In genomic region chr1:208121965-208122364, GRCh38 we compare ENCODE assay signal across 20 cellular contexts.
A peak's percentile ranks its signal among the peaks of the same experiment; 100 is the strongest.
DNase-seq lines count a peak whose midpoint lies in the region; ATAC-seq, FAIRE-seq and TF ChIP-seq lines count a peak whose summit lies in the region.
"Had no signal": no experiment of that assay in that cellular context is flagged by ENCODE, and none has a peak within 500 bp of the region (broad histone marks: within the 10 kb centered on the region; RNA-seq: fewer than 3 reads in every experiment).

No MANE protein-coding gene starts in this region.

- H3K18ac ChIP-seq in IMR-90 (ENCODE audit: low read depth, low read length) = no peak overlapping the region
- no peak overlapping the region for H3K18ac ChIP-seq in H1 (ENCODE audit: extremely low read depth, low read length)
- no peak overlapping the region for H3K18ac ChIP-seq in trophoblast cell (ENCODE audit: low read length)

- H3K9me3 ChIP-seq in IMR-90 (ENCODE audit: control insufficient read depth, insufficient read depth, low read length) = no peaks in the 10 kb centered on the region
- no peaks in the 10 kb centered on the region for H3K9me3 ChIP-seq in SK-N-SH
- no peaks in the 10 kb centered on the region for H3K9me3 ChIP-seq in H1 (ENCODE audit: insufficient read depth in 2 of 2, low read depth in 1 of 2, low read length in 1 of 2)
- H3K9me3 ChIP-seq in lower lobe of right lung = no peaks in the 10 kb centered on the region
- H3K9me3 ChIP-seq in trophoblast cell (ENCODE audit: insufficient read depth, low read depth, low read length) = no peaks in the 10 kb centered on the region
- H3K9me3 ChIP-seq: BLaER1, Caco-2 had no signal

- H2BK15ac ChIP-seq in IMR-90 (ENCODE audit: low read depth, low read length) = no peak overlapping the region
- 0 out of 2 replicates have a peak overlapping the region, but pooled peaks have one; percentile 72 for H2BK15ac ChIP-seq in H1 (ENCODE audit: low read length)

- H3K4me3 ChIP-seq in IMR-90 (ENCODE audit: insufficient read depth, low read depth, low read length) = no peak overlapping the region
- H3K4me3 ChIP-seq in SK-N-SH (ENCODE audit: low read depth in 2 of 2, low read length in 1 of 2) = no peak overlapping the region
- no peak overlapping the region for H3K4me3 ChIP-seq in H1 (ENCODE audit: extremely low read depth in 1 of 4, insufficient read depth in 2 of 4, low read depth in 3 of 4, low read length in 4 of 4)
- H3K4me3 ChIP-seq in lower lobe of right lung = no peak overlapping the region
- no peak overlapping the region for H3K4me3 ChIP-seq in trophoblast cell (ENCODE audit: low read depth, low read length)
- H3K4me3 ChIP-seq: BLaER1 had no signal

- dilution Hi-C loops in IMR-90 (cut with HindIII; ENCODE audit: low sequenced_read_pairs, unreplicated experiment) = no loop called here

- H2BK12ac ChIP-seq in H1 (ENCODE audit: low read depth, low read length) (peak overlapping the region; percentile 23; the same call in 1 of the 2 replicates), trophoblast cell (ENCODE audit: low read length) (no peak overlapping the region)

- H3K56ac ChIP-seq in IMR-90 (ENCODE audit: extremely low read depth, insufficient read depth, low read length) (no peak overlapping the region), H1 (replicated peaks; ENCODE audit: insufficient read length, low read depth, low read length) (no peak overlapping the region)

- no peak overlapping the region for H2BK120ac ChIP-seq in IMR-90 (ENCODE audit: low read depth, low read length)
- peak overlapping the region; percentile 22 for H2BK120ac ChIP-seq in H1 (replicated peaks; ENCODE audit: low read depth, low read length)
- H2BK120ac ChIP-seq in trophoblast cell (ENCODE audit: insufficient read depth, low read length, poor library complexity) = no peak overlapping the region

- TF ChIP-seq POLR2A in IMR-90 (IDR thresholded peaks at IDR 0.05; ENCODE audit: low read depth, low read length) (no peak), H1 (IDR thresholded peaks at IDR 0.05; ENCODE audit: control extremely low read depth in 1 of 2, low read depth in 2 of 2, low read length in 2 of 2) (no peak)

- H2AK9ac ChIP-seq in IMR-90 (replicated peaks; ENCODE audit: low read depth, low read length, poor library complexity) = no peak overlapping the region

- POLR2A ChIA-PET in IMR-90 (lab: Charles Lee; ENCODE audit: unreplicated experiment) (no interaction called here), SK-N-SH (lab: Yijun Ruan, JAX) (no interaction called here), H1 (lab: Charles Lee; ENCODE audit: partially characterized antibody) (no interaction called here)

- in situ Hi-C loops in IMR-90 (cut with MboI; ENCODE audit: low sequenced_read_pairs) = no loop called here

- H3K23ac ChIP-seq in IMR-90 (ENCODE audit: low read depth, low read length) (0 out of 2 replicates have a peak overlapping the region, but pooled peaks have one; percentile 51), H1 (ENCODE audit: insufficient read length) (no peak overlapping the region), trophoblast cell (ENCODE audit: low read length) (no peak overlapping the region)

- H3K9me1 ChIP-seq in IMR-90 (ENCODE audit: insufficient read depth, low read length) = peaks cover 2% of the 10 kb centered on the region; the same call in 1 of the 2 replicates

- H3K4me2 ChIP-seq in IMR-90 (ENCODE audit: low read depth, low read length) (no peak overlapping the region), SK-N-SH (no peak overlapping the region), H1 (ENCODE audit: insufficient read depth in 1 of 2, low read depth in 2 of 2, low read length in 2 of 2) (no peak overlapping the region), trophoblast cell (ENCODE audit: low read length) (no peak overlapping the region)
- H3K4me2 ChIP-seq: BLaER1 had no signal

- H4K5ac ChIP-seq in IMR-90 (ENCODE audit: low read depth, low read length) = no peak overlapping the region
- no peak overlapping the region for H4K5ac ChIP-seq in H1 (ENCODE audit: insufficient read length, low read depth, low read length)

- H3K4me1 ChIP-seq in IMR-90 (ENCODE audit: control insufficient read depth, insufficient read depth, low read length) = no peaks in the 10 kb centered on the region
- H3K4me1 ChIP-seq in SK-N-SH (ENCODE audit: control insufficient read depth in 1 of 2, insufficient read depth in 2 of 2, low read depth in 1 of 2, low read length in 1 of 2) = peaks cover 6 to 21% of the 10 kb centered on the region in 2 experiments; a peak in 3 of 4 replicates
- H3K4me1 ChIP-seq in H1 (replicated peaks in 1 of 4; ENCODE audit: control insufficient read depth in 3 of 4, insufficient read depth in 4 of 4, low read length in 3 of 4) = peaks cover 0 to 4% (median 2%) of the 10 kb centered on the region in 4 experiments; a peak in 3 of 7 replicates
- H3K4me1 ChIP-seq in lower lobe of right lung = peaks cover 9% of the 10 kb centered on the region
- peaks cover 4 to 11% of the 10 kb centered on the region in 2 experiments for H3K4me1 ChIP-seq in trophoblast cell (ENCODE audit: control insufficient read depth in 1 of 2, insufficient read depth in 2 of 2, low read length in 2 of 2)

- no peak for DNase-seq in IMR-90
- peak; percentile 33 for DNase-seq in SK-N-SH
- no peak for DNase-seq in H1 (ENCODE audit: low read depth in 1 of 2, low spot score in 2 of 2)
- no peak for DNase-seq in HPDE6-E6E7 (ENCODE audit: extremely low spot score)
- no peak for DNase-seq in lower lobe of right lung
- no peak for DNase-seq in trophoblast cell
- DNase-seq: Caco-2; CD4-positive, CD25-positive, alpha-beta regulatory T cell; CD8-positive, alpha-beta T cell; DMS153; DND-41; GOT3; H7 had no signal

- H3K27ac ChIP-seq in IMR-90 (ENCODE audit: insufficient read depth, low read length) = no peak overlapping the region
- no peak overlapping the region; a peak in 1 of 4 replicates for H3K27ac ChIP-seq in SK-N-SH (ENCODE audit: low read depth in 2 of 2, low read length in 1 of 2)
- H3K27ac ChIP-seq in H1 (ENCODE audit: low read depth, low read length) = no peak overlapping the region
- H3K27ac ChIP-seq in lower lobe of right lung = no peak overlapping the region
- no peak overlapping the region for H3K27ac ChIP-seq in trophoblast cell (ENCODE audit: low read depth, low read length)
- H3K27ac ChIP-seq: 22Rv1, BLaER1, C4-2B had no signal

- TF ChIP-seq RAD21 in IMR-90 (IDR thresholded peaks at IDR 0.05; ENCODE audit: low read length) (no peak), SK-N-SH (IDR thresholded peaks at IDR 0.05; ENCODE audit: low read length) (no peak), H1 (IDR thresholded peaks at IDR 0.05 in 1 of 2, conservative IDR thresholded peaks at IDR 0.05 in 1 of 2; ENCODE audit: low read depth in 2 of 2, low read length in 2 of 2) (no peak)

- no peak overlapping the region for H4K12ac ChIP-seq in trophoblast cell (ENCODE audit: low read depth, low read length)

- H2BK20ac ChIP-seq in IMR-90 (ENCODE audit: low read depth, low read length) = no peak overlapping the region
- no peak overlapping the region for H2BK20ac ChIP-seq in H1 (ENCODE audit: low read length)

- ATAC-seq in IMR-90 (ENCODE audit: low read depth) (no peak), lower lobe of right lung (no peak)
- ATAC-seq: CD8-positive, alpha-beta T cell; HCT116 had no signal

- H3K79me2 ChIP-seq in SK-N-SH (ENCODE audit: insufficient read depth) (peaks cover 18% of the 10 kb centered on the region; the same call in 1 of the 2 replicates), H1 (ENCODE audit: control insufficient read depth in 1 of 2, insufficient read depth in 2 of 2, low read length in 2 of 2) (no peaks in the 10 kb centered on the region), trophoblast cell (ENCODE audit: control insufficient read depth, insufficient read depth, low read length, poor library complexity) (no peaks in the 10 kb centered on the region)

- H2BK5ac ChIP-seq in IMR-90 (ENCODE audit: low read depth, low read length, poor library complexity, severe bottlenecking) (no peak overlapping the region), H1 (ENCODE audit: low read depth, low read length) (no peak overlapping the region), trophoblast cell (ENCODE audit: low read depth, low read length, poor library complexity) (no peak overlapping the region)

- no peak overlapping the region for H3K9ac ChIP-seq in IMR-90 (ENCODE audit: low read depth, low read length)
- no peak overlapping the region for H3K9ac ChIP-seq in SK-N-SH
- H3K9ac ChIP-seq in H1 (replicated peaks in 1 of 4; ENCODE audit: extremely low read depth in 1 of 4, low read depth in 3 of 4, low read length in 3 of 4) = no peak overlapping the region; a peak in 1 of 7 replicates
- H3K9ac ChIP-seq in trophoblast cell (ENCODE audit: low read length) = no peak overlapping the region
- H3K9ac ChIP-seq: BLaER1 had no signal

- TF ChIP-seq EP300 in SK-N-SH (IDR thresholded peaks at IDR 0.05; ENCODE audit: borderline replicate concordance in 1 of 2, low read depth in 1 of 2, low read length in 1 of 2) (peak in 1 of 2 experiments; percentile 78; a peak in 2 of 4 replicates), H1 (IDR thresholded peaks at IDR 0.05; ENCODE audit: borderline replicate concordance in 1 of 2, low read depth in 2 of 2, low read length in 2 of 2) (no peak)

- no peaks in the 10 kb centered on the region for H3F3A ChIP-seq in SK-N-SH (replicated peaks; ENCODE audit: insufficient read depth)

- H4K8ac ChIP-seq in IMR-90 (ENCODE audit: low read depth in 2 of 2, low read length in 2 of 2) = no peak overlapping the region
- no peak overlapping the region for H4K8ac ChIP-seq in H1 (ENCODE audit: extremely low read depth, insufficient read depth, low read length)
- no peak overlapping the region for H4K8ac ChIP-seq in trophoblast cell (ENCODE audit: low read depth, low read length)

- 0% methylated on average over 1 of the region's 1 CpG; no CpG with 5 or more reads in 1 of the 2 experiments for WGBS in IMR-90 (ENCODE audit: extremely low coverage in 2 of 2, insufficient read length in 1 of 2), 2 experiments
- 39% methylated on average over 1 of the region's 1 CpG for WGBS in SK-N-SH (ENCODE audit: low lambda C conversion rate)
- WGBS in H1 (ENCODE audit: extremely low coverage in 1 of 2, insufficient coverage in 1 of 2, insufficient read length in 1 of 2, insufficient replicate concordance in 2 of 2, low coverage in 1 of 2, low lambda C conversion rate in 2 of 2, missing lambda C conversion rate in 1 of 2), 2 experiments = 90% methylated on average over 1 of the region's 1 CpG; no CpG with 5 or more reads in 1 of the 2 experiments
- WGBS in trophoblast cell (ENCODE audit: extremely low coverage, insufficient coverage, insufficient read length) = no CpG with 5 or more reads among the region's 1 CpG

- H2AFZ ChIP-seq in IMR-90 (replicated peaks; ENCODE audit: low read length, poor library complexity) (no peak overlapping the region), SK-N-SH (ENCODE audit: low read depth) (no peak overlapping the region), H1 (ENCODE audit: low read length) (no peak overlapping the region), trophoblast cell (ENCODE audit: insufficient read depth, low read length, poor library complexity) (no peak overlapping the region)

- FAIRE-seq in H1 (lab: Jason Lieb, UNC) = no peak
- FAIRE-seq: A204.1, G401.6, GM12892 had no signal

- H2AK5ac ChIP-seq in IMR-90 (ENCODE audit: low read depth, low read length) = no peak overlapping the region
- H2AK5ac ChIP-seq in H1 (ENCODE audit: low read depth, low read length) = peak overlapping the region; percentile 95; the same call in 1 of the 2 replicates
- no peak overlapping the region for H2AK5ac ChIP-seq in trophoblast cell (ENCODE audit: low read length)

- no peaks in the 10 kb centered on the region for H3K9me2 ChIP-seq in SK-N-SH

- H3K4ac ChIP-seq in IMR-90 (ENCODE audit: low read depth, low read length) (no peak overlapping the region; the same call in 1 of the 2 replicates), H1 (replicated peaks; ENCODE audit: insufficient read length, low read depth, low read length) (no peak overlapping the region), trophoblast cell (ENCODE audit: low read depth, low read length) (no peak overlapping the region)

- no peaks in the 10 kb centered on the region for H3K27me3 ChIP-seq in IMR-90 (ENCODE audit: control insufficient read depth, insufficient read depth, low read length)
- no peaks in the 10 kb centered on the region for H3K27me3 ChIP-seq in SK-N-SH (ENCODE audit: insufficient read depth)
- H3K27me3 ChIP-seq in H1 (replicated peaks in 1 of 4; ENCODE audit: control insufficient read depth in 3 of 4, extremely low read depth in 1 of 4, insufficient read depth in 3 of 4, low read length in 3 of 4) = 0 out of 7 replicates have a peak, but pooled peaks cover 0 to 3% (median 0%) of the 10 kb centered on the region in 4 experiments
- no peaks in the 10 kb centered on the region for H3K27me3 ChIP-seq in lower lobe of right lung (ENCODE audit: low read depth)
- no peaks in the 10 kb centered on the region for H3K27me3 ChIP-seq in trophoblast cell (ENCODE audit: insufficient read depth, low read length)
- H3K27me3 ChIP-seq: BLaER1 had no signal

- CTCF ChIA-PET in IMR-90 (lab: Yijun Ruan, JAX) (no interaction called here), SK-N-SH (lab: Yijun Ruan, JAX) (interaction anchor here (1.5 to 4.0 kb wide), 4 partner anchors 10 to 118 kb away, joined by 4 to 27 read pairs (median 15); no protein-coding TSS in a partner anchor), H1 (lab: Charles Lee; ENCODE audit: partially characterized antibody) (interaction anchor here (0.8 to 4.7 kb wide), 4 partner anchors 10 to 123 kb away, joined by 3 to 30 read pairs (median 6); no protein-coding TSS in a partner anchor)

- no peaks in the 10 kb centered on the region for H3K36me3 ChIP-seq in IMR-90 (ENCODE audit: control insufficient read depth, insufficient read depth, low read length)
- peaks cover 3 to 15% of the 10 kb centered on the region in 2 experiments for H3K36me3 ChIP-seq in SK-N-SH (replicated peaks in 1 of 2; ENCODE audit: control insufficient read depth in 1 of 2, insufficient read depth in 2 of 2, low read length in 1 of 2)
- H3K36me3 ChIP-seq in H1 (ENCODE audit: control insufficient read depth in 2 of 4, insufficient read depth in 4 of 4, low read length in 3 of 4) = no peaks in the 10 kb centered on the region
- H3K36me3 ChIP-seq in lower lobe of right lung = peaks cover 9% of the 10 kb centered on the region
- peaks cover 14% of the 10 kb centered on the region in 2 experiments for H3K36me3 ChIP-seq in trophoblast cell (ENCODE audit: control insufficient read depth in 1 of 2, insufficient read depth in 2 of 2, low read length in 2 of 2)
- H3K36me3 ChIP-seq: BLaER1 had no signal

- H4K20me1 ChIP-seq in IMR-90 (ENCODE audit: insufficient read depth, low read length) (no peaks in the 10 kb centered on the region), SK-N-SH (ENCODE audit: insufficient read depth) (no peaks in the 10 kb centered on the region), H1 (replicated peaks in 1 of 2; ENCODE audit: control insufficient read depth in 1 of 2, insufficient read depth in 2 of 2, low read length in 2 of 2) (no peaks in the 10 kb centered on the region)
- H4K20me1 ChIP-seq: BLaER1 had no signal

- H3K23me2 ChIP-seq in H1 (ENCODE audit: low read depth, low read length) = no peaks in the 10 kb centered on the region; the same call in 1 of the 2 replicates

- no peak for TF ChIP-seq CTCF in IMR-90 (conservative IDR thresholded peaks at IDR 0.05; ENCODE audit: low read depth, low read length)
- TF ChIP-seq CTCF in SK-N-SH (IDR thresholded peaks at IDR 0.05) = no peak
- no peak for TF ChIP-seq CTCF in H1 (IDR thresholded peaks at IDR 0.05; ENCODE audit: control extremely low read depth in 1 of 3, insufficient read depth in 1 of 3, low read depth in 1 of 3, low read length in 3 of 3)
- TF ChIP-seq CTCF in lower lobe of right lung (IDR thresholded peaks at IDR 0.05) = no peak

- no TSS peak for BruUV-seq in IMR-90 (replicated peaks; lab: Mats Ljungman, UMichigan)

- H3K14ac ChIP-seq in IMR-90 (replicated peaks; ENCODE audit: low read depth, low read length) (no peak overlapping the region), H1 (ENCODE audit: insufficient read length) (no peak overlapping the region), trophoblast cell (ENCODE audit: low read length) (no peak overlapping the region)

- H3K79me1 ChIP-seq in IMR-90 (ENCODE audit: low read depth in 1 of 2, low read length in 2 of 2) = no peaks in the 10 kb centered on the region; a peak in 1 of 4 replicates
- no peaks in the 10 kb centered on the region for H3K79me1 ChIP-seq in H1 (ENCODE audit: low read depth, low read length)
- H3K79me1 ChIP-seq in trophoblast cell (ENCODE audit: low read length) = no peaks in the 10 kb centered on the region

- H4K91ac ChIP-seq in IMR-90 (ENCODE audit: insufficient read depth, low read depth, low read length) = no peak overlapping the region
- H4K91ac ChIP-seq in H1 (replicated peaks; ENCODE audit: insufficient read length, low read length) = peak overlapping the region; percentile 34
- no peak overlapping the region for H4K91ac ChIP-seq in trophoblast cell (ENCODE audit: low read depth, low read length)

- intact Hi-C loops in IMR-90 (cut with micrococcal nuclease) = no loop called here
- intact Hi-C loops in lower lobe of right lung (cut with DNase I) = no loop called here
